ENCODE assay signal across 1 cellular context in genomic region chr2:234071664-234072063, GRCh38.
TF ChIP-seq lines count a peak whose summit lies in the region.

No MANE protein-coding gene starts in this region.

TF ChIP-seq in IMR-90, 13 proteins besides CTCF, POLR2A, EP300 and RAD21:
- no peak for TF ChIP-seq FOS (IDR thresholded peaks at IDR 0.05; ENCODE audit: low read depth, low read length)
- TF ChIP-seq MAFK (IDR thresholded peaks at IDR 0.05; ENCODE audit: low read depth, low read length), result no peak
- TF ChIP-seq CHD1 (IDR thresholded peaks at IDR 0.05; ENCODE audit: low read depth, low read length), result no peak
- TF ChIP-seq NFE2L2 (IDR thresholded peaks at IDR 0.05; ENCODE audit: low read depth, low read length), result no peak
- no peak for TF ChIP-seq ELK1 (IDR thresholded peaks at IDR 0.05; ENCODE audit: borderline replicate concordance, low read depth, low read length)
TF ChIP-seq in IMR-90: peak in this region for 0.
